ENCODE assay signal across 8 cellular contexts in genomic region chrX:154980330-154981115, GRCh38. TPM values are rescaled to one million over a fixed set of nuclear protein-coding genes. Genes with fewer than 3 reads are reported as not detected.
DNase-seq lines count a peak whose midpoint lies in the region; ATAC-seq, FAIRE-seq and TF ChIP-seq lines count a peak whose summit lies in the region.

No MANE protein-coding gene starts in this region.

- peak overlapping the region in 5 of 7 donors; percentile 55 to 89 (median 81) for H3K27ac Mint-ChIP-seq in CD14-positive monocyte
- H3K27ac Mint-ChIP-seq in activated CD8-positive, alpha-beta T cell treated with anti-CD3 and anti-CD28 coated beads, Interleukin-2, amount 10 ng/mL, durations not matched to agents 7 days and 5 days = peak overlapping the region; percentile 90

- DNase-seq in CD14-positive monocyte (ENCODE audit: low spot score) (peak; percentile 56), GM19239 (ENCODE audit: insufficient read length, low spot score) (peak; percentile 10), NCI-H774 (lab: John Stamatoyannopoulos, UW) (peak; percentile 74)
- DNase-seq in activated CD8-positive, alpha-beta T cell treated with anti-CD3 and anti-CD28 coated beads, Interleukin-2, amount 10 ng/mL, durations not matched to agents 7 days and 5 days = peak; percentile 85
- DNase-seq in stimulated activated CD8-positive, alpha-beta memory T cell treated with anti-CD3 and anti-CD28 coated beads, Interleukin-4, amount 100 ng/mL, for 48 hours = peak; percentile 81

- intact Hi-C loops in CD14-positive monocyte (cut with micrococcal nuclease) = loop anchor here (2.0 to 10.0 kb wide), 2 partner anchors 74 to 76 kb away; no protein-coding TSS in a partner anchor

- no peaks in the 10 kb centered on the region for H3K4me1 ChIP-seq in endocrine pancreas (ENCODE audit: control insufficient read depth, insufficient read depth, low read length)
- H3K4me1 ChIP-seq in mucosa of stomach (ENCODE audit: control insufficient read depth, insufficient read depth, low read length) = no peaks in the 10 kb centered on the region

- peaks cover 16% of the 10 kb centered on the region for H3K4me1 Mint-ChIP-seq in CD14-positive monocyte
- peaks cover 22% of the 10 kb centered on the region for H3K4me1 Mint-ChIP-seq in activated CD8-positive, alpha-beta T cell treated with anti-CD3 and anti-CD28 coated beads, Interleukin-2, amount 10 ng/mL, durations not matched to agents 7 days and 5 days (ENCODE audit: low read depth)

- no peaks in the 10 kb centered on the region for H3K27me3 ChIP-seq in endocrine pancreas (ENCODE audit: control insufficient read depth, insufficient read depth, low read length)
- H3K27me3 ChIP-seq in mucosa of stomach (ENCODE audit: control insufficient read depth, insufficient read depth, low read length) = no peaks in the 10 kb centered on the region

- POLR2A ChIA-PET in activated CD8-positive, alpha-beta T cell treated with anti-CD3 and anti-CD28 coated beads, Interleukin-2, amount 10 ng/mL, durations not matched to agents 7 days and 5 days (lab: Charles Lee) = no interaction called here

- CTCF ChIA-PET in activated CD8-positive, alpha-beta T cell treated with anti-CD3 and anti-CD28 coated beads, Interleukin-2, amount 10 ng/mL, durations not matched to agents 7 days and 5 days (lab: Charles Lee) = interaction anchor here (0.6 to 3.9 kb wide), 13 partner anchors 39 to 235 kb away, joined by 3 to 19 read pairs (median 3); partner anchors contain the start of gene VBP1

- no peak overlapping the region for H3K9ac ChIP-seq in endocrine pancreas (ENCODE audit: control insufficient read depth, insufficient read depth, low read length)
- peak overlapping the region; percentile 75 for H3K9ac ChIP-seq in mucosa of stomach (ENCODE audit: low read length)

- no peaks in the 10 kb centered on the region for H3K36me3 Mint-ChIP-seq in CD14-positive monocyte
- H3K36me3 Mint-ChIP-seq in activated CD8-positive, alpha-beta T cell treated with anti-CD3 and anti-CD28 coated beads, Interleukin-2, amount 10 ng/mL, durations not matched to agents 7 days and 5 days (ENCODE audit: low read depth) = peaks cover 3% of the 10 kb centered on the region

- H3K9me3 Mint-ChIP-seq in CD14-positive monocyte = peaks cover 0 to 4% (median 0%) of the 10 kb centered on the region in 7 donors
- no peaks in the 10 kb centered on the region for H3K9me3 Mint-ChIP-seq in activated CD8-positive, alpha-beta T cell treated with anti-CD3 and anti-CD28 coated beads, Interleukin-2, amount 10 ng/mL, durations not matched to agents 7 days and 5 days (ENCODE audit: insufficient read depth)

- peaks cover 0 to 1% (median 0%) of the 10 kb centered on the region in 3 donors for H3K27me3 Mint-ChIP-seq in CD14-positive monocyte (ENCODE audit: low read depth in 3 of 3)
- no peaks in the 10 kb centered on the region for H3K27me3 Mint-ChIP-seq in activated CD8-positive, alpha-beta T cell treated with anti-CD3 and anti-CD28 coated beads, Interleukin-2, amount 10 ng/mL, durations not matched to agents 7 days and 5 days (ENCODE audit: low read depth)

- H3K9me3 ChIP-seq in endocrine pancreas (ENCODE audit: control insufficient read depth, low read length) (no peaks in the 10 kb centered on the region), mucosa of stomach (ENCODE audit: control insufficient read depth, low read length) (no peaks in the 10 kb centered on the region)

- H3K36me3 ChIP-seq in endocrine pancreas (ENCODE audit: control insufficient read depth, insufficient read depth, low read length) = no peaks in the 10 kb centered on the region
- H3K36me3 ChIP-seq in mucosa of stomach (ENCODE audit: control insufficient read depth, insufficient read depth, low read length) = no peaks in the 10 kb centered on the region

- peak; percentile 87 for ATAC-seq in HG03457 (IDR thresholded peaks at IDR 0.05; ENCODE audit: unreplicated experiment)
- peak; percentile 98 for ATAC-seq in activated CD8-positive, alpha-beta T cell treated with anti-CD3 and anti-CD28 coated beads, Interleukin-2, amount 10 ng/mL, durations not matched to agents 7 days and 5 days

- peak overlapping the region; percentile 78 to 89 for H3K4me3 Mint-ChIP-seq in CD14-positive monocyte
- H3K4me3 Mint-ChIP-seq in activated CD8-positive, alpha-beta T cell treated with anti-CD3 and anti-CD28 coated beads, Interleukin-2, amount 10 ng/mL, durations not matched to agents 7 days and 5 days = peak overlapping the region; percentile 79

- FAIRE-seq in GM19239 (lab: Jason Lieb, UNC) = peak; percentile 100

- peak; percentile 48 for TF ChIP-seq CTCF in CD14-positive monocyte (IDR thresholded peaks at IDR 0.05)

- H3K4me3 ChIP-seq in endocrine pancreas (ENCODE audit: control insufficient read depth, insufficient read depth, low read length) (peak overlapping the region; percentile 72), mucosa of stomach (ENCODE audit: low read length) (peak overlapping the region; percentile 60)

RNA-seq across cellular contexts. Expression of gene F8, which starts 42.0 kb away (rescaled TPM):
- polyA plus RNA-seq in CD14-positive monocyte = 1 to 10 TPM; 4.3 to 4.5 TPM
- total RNA-seq in activated CD8-positive, alpha-beta T cell treated with anti-CD3 and anti-CD28 coated beads, Interleukin-2, amount 10 ng/mL, durations not matched to agents 7 days and 5 days = 1 to 10 TPM; 4.1 to 4.2 TPM

RNA-seq across cellular contexts. Expression of gene FUNDC2, which starts 46.1 kb away (rescaled TPM):
- polyA plus RNA-seq in CD14-positive monocyte = 100 to 1,000 TPM; 148 to 166 TPM
- total RNA-seq in activated CD8-positive, alpha-beta T cell treated with anti-CD3 and anti-CD28 coated beads, Interleukin-2, amount 10 ng/mL, durations not matched to agents 7 days and 5 days = 10 to 100 TPM; 49.3 to 51.7 TPM

Comparison
In these comparisons a context has a peak if more than half of its experiments do, and no peak if none do; other contexts are left out.
1. Peak in every context shown above with its lines: DNase-seq, ATAC-seq and H3K4me3 ChIP-seq.
2. DNase-seq: peak in every context shown above with its lines; median percentile 85 in activated CD8-positive, alpha-beta T cell treated with anti-CD3 and anti-CD28 coated beads, Interleukin-2, amount 10 ng/mL, durations not matched to agents 7 days and 5 days; 81 in stimulated activated CD8-positive, alpha-beta memory T cell treated with anti-CD3 and anti-CD28 coated beads, Interleukin-4, amount 100 ng/mL, for 48 hours; 74 in NCI-H774; 56 in CD14-positive monocyte; 10 in GM19239.